Comparison of ENCODE assay signal across 14 cellular contexts in genomic region chr10:33239257-33239656, GRCh38.
DNase-seq lines count a peak whose midpoint lies in the region; ATAC-seq and TF ChIP-seq lines count a peak whose summit lies in the region.
"Had no signal": no experiment of that assay in that cellular context is flagged by ENCODE, and none has a peak within 500 bp of the region (broad histone marks: within the 10 kb centered on the region; RNA-seq: fewer than 3 reads in every experiment).

No MANE protein-coding gene starts in this region.

- WGBS in psoas muscle, 3 donors, result 92 to 96% (median 93%) methylated on average over 2 of the region's 2 CpGs
- WGBS in hepatocyte (ENCODE audit: low lambda C conversion rate, missing lambda C conversion rate), result 26% methylated on average over 2 of the region's 2 CpGs

- peak overlapping the region; percentile 63 for H3K9ac ChIP-seq in PC-3 (ENCODE audit: low read length)

- H3K4me2 ChIP-seq in PC-3 (ENCODE audit: low read length), result peak overlapping the region; percentile 50
- no peak overlapping the region for H3K4me2 ChIP-seq in hepatocyte

- CTCF ChIA-PET in PC-3 (lab: Charles Lee), result interaction anchor here (0.5 to 1.4 kb wide), 3 partner anchors 22 to 1517 kb away, joined by 3 to 6 read pairs (median 4); no protein-coding TSS in a partner anchor

- H3F3A ChIP-seq in PC-3 (ENCODE audit: low read length, unreplicated experiment), result peaks cover 33% of the 10 kb centered on the region

- BruUV-seq in PC-3 (replicated peaks; lab: Mats Ljungman, UMichigan), result no TSS peak

- H3K36me3 ChIP-seq in ACC112 (ENCODE audit: insufficient read depth, low read length) (peaks cover 14% of the 10 kb centered on the region), PC-3 (ENCODE audit: low read depth, low read length) (peaks cover 71% of the 10 kb centered on the region), psoas muscle (ENCODE audit: insufficient read depth in 1 of 2, low read depth in 1 of 2) (peaks cover 0 to 9% of the 10 kb centered on the region in 2 donors), hepatocyte (replicated peaks; ENCODE audit: insufficient read depth, low read depth) (no peaks in the 10 kb centered on the region)

- H3K4me1 ChIP-seq in ACC112 (ENCODE audit: control insufficient read depth, insufficient read depth, low read length, unreplicated experiment), result peaks cover 73% of the 10 kb centered on the region
- peaks cover 61% of the 10 kb centered on the region for H3K4me1 ChIP-seq in PC-3 (ENCODE audit: insufficient read depth, low read length)
- peaks cover 9% of the 10 kb centered on the region for H3K4me1 ChIP-seq in psoas muscle
- peaks cover 49% of the 10 kb centered on the region for H3K4me1 ChIP-seq in hepatocyte (ENCODE audit: insufficient read depth)

- H3K9me2 ChIP-seq in PC-3 (replicated peaks; ENCODE audit: low read length), result no peaks in the 10 kb centered on the region
- H3K9me2 ChIP-seq in hepatocyte (replicated peaks; ENCODE audit: insufficient read depth), result no peaks in the 10 kb centered on the region

- no peaks in the 10 kb centered on the region for H3K27me3 ChIP-seq in ACC112 (ENCODE audit: insufficient read depth, low read length)
- no peaks in the 10 kb centered on the region for H3K27me3 ChIP-seq in PC-3 (ENCODE audit: low read length)
- no peaks in the 10 kb centered on the region for H3K27me3 ChIP-seq in psoas muscle (ENCODE audit: insufficient read depth in 3 of 3, low read length in 2 of 3)
- H3K27me3 ChIP-seq in hepatocyte, result no peaks in the 10 kb centered on the region

- H3K27ac ChIP-seq in ACC112 (ENCODE audit: low read depth, low read length), result peak overlapping the region; percentile 72
- H3K27ac ChIP-seq in PC-3 (ENCODE audit: low read length), result peak overlapping the region; percentile 66
- peak overlapping the region; percentile 77 for H3K27ac ChIP-seq in epithelial cell of prostate
- H3K27ac ChIP-seq in psoas muscle, result peak overlapping the region; percentile 6
- H3K27ac ChIP-seq in hepatocyte, result no peak overlapping the region

- no peak; the same call in 1 of the 2 replicates for ATAC-seq in PC-3
- no peak for ATAC-seq in psoas muscle

- H4K20me1 ChIP-seq in PC-3 (ENCODE audit: low read length) (no peaks in the 10 kb centered on the region), hepatocyte (ENCODE audit: insufficient read depth, poor library complexity, severe bottlenecking) (no peaks in the 10 kb centered on the region)

- DNase-seq in PC-3, result peak; percentile 59
- no peak for DNase-seq in epithelial cell of prostate (ENCODE audit: low read depth, low spot score)
- no peak for DNase-seq in psoas muscle
- DNase-seq in anterior cingulate cortex (lab: John Stamatoyannopoulos, UW), result no peak
- DNase-seq in activated gamma-delta T cell treated with Interleukin-2 at 50 U/mL for 16 hours, result no peak
- no peak for DNase-seq in SHP77 treated with DMSO at 0.1 percent for 48 hours (lab: John Stamatoyannopoulos, UW)
- no peak for DNase-seq in hepatocyte (ENCODE audit: low spot score)
- DNase-seq: CD4-positive, CD25-positive, alpha-beta regulatory T cell; DMS79 treated with DMSO at 0.1 percent for 48 hours; GDM1; NCI-H187 treated with DMSO at 0.1 percent for 48 hours; NCI-H2171; NCI-H774 had no signal

- intact Hi-C loops in PC-3 (cut with micrococcal nuclease) (no loop called here), psoas muscle (cut with DNase I) (no loop called here)

- POLR2A ChIA-PET in PC-3 (lab: Charles Lee; ENCODE audit: unreplicated experiment), result interaction anchor here (0.6 to 1.3 kb wide), 6 partner anchors 10 to 165 kb away, joined by 3 to 8 read pairs (median 4); no protein-coding TSS in a partner anchor

- H3K9me3 ChIP-seq in PC-3 (ENCODE audit: low read length) (no peaks in the 10 kb centered on the region), psoas muscle (no peaks in the 10 kb centered on the region), hepatocyte (ENCODE audit: low read depth) (no peaks in the 10 kb centered on the region)

- TF ChIP-seq CTCF in PC-3 (conservative IDR thresholded peaks at IDR 0.05; ENCODE audit: low read depth, low read length) (no peak), psoas muscle (IDR thresholded peaks at IDR 0.05) (no peak), hepatocyte (IDR thresholded peaks at IDR 0.05; ENCODE audit: poor library complexity) (no peak)

- H2AFZ ChIP-seq in ACC112 (ENCODE audit: low read length, unreplicated experiment) (no peak overlapping the region), PC-3 (ENCODE audit: low read length) (no peak overlapping the region), hepatocyte (no peak overlapping the region)

- peaks cover 14% of the 10 kb centered on the region for H3K79me2 ChIP-seq in ACC112 (ENCODE audit: control insufficient read depth, insufficient read depth, low read length, unreplicated experiment)
- peaks cover 29% of the 10 kb centered on the region for H3K79me2 ChIP-seq in PC-3 (ENCODE audit: low read length)
- no peaks in the 10 kb centered on the region for H3K79me2 ChIP-seq in hepatocyte

- H3K4me3 ChIP-seq in ACC112 (ENCODE audit: low read depth, low read length), result no peak overlapping the region
- H3K4me3 ChIP-seq in PC-3 (ENCODE audit: low read length), result no peak overlapping the region
- H3K4me3 ChIP-seq in psoas muscle, result no peak overlapping the region
- no peak overlapping the region for H3K4me3 ChIP-seq in hepatocyte
